In the genomic region with DNA sequence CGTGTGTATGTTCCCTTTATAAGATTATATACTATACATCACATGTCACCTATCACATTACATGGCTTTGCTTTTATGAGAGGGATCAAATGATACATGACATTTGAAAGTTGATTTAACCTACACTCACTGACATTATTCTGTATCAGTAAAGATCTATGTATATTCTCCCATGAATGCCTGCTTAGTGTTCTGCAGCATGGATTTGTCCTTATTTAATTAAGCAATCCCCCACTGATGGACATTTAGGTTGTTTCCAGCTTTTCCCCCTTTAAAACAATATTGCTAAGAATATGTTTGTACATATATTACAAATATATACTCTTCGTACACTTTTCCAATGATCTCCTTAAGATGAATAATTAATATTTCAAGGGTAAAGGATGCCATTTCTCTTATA, we compare ENCODE assay signal across 26 cellular contexts.
"Had no signal": no experiment of that assay in that cellular context is flagged by ENCODE, and none has a peak within 500 bp of the region (broad histone marks: within the 10 kb centered on the region; RNA-seq: fewer than 3 reads in every experiment).

No MANE protein-coding gene starts in this region.

- H3K36me3 Mint-ChIP-seq: activated naive CD8-positive, alpha-beta T cell had no signal

- H3K36me3 ChIP-seq: breast epithelium, MG63, Peyer's patch, SJSA1 had no signal

- DNase-seq: activated CD4-positive, alpha-beta T cell treated with anti-CD3 and anti-CD28 coated beads for 48 hours; activated CD4-positive, alpha-beta T cell treated with anti-CD3 and anti-CD28 coated beads, Interleukin-2, amount 50 U/mL, for 4 hours; activated CD4-positive, CD25-positive, alpha-beta regulatory T cell treated with anti-CD3 and anti-CD28 coated beads, Interleukin-2, amount 50 U/mL, for 72 hours; activated CD8-positive, alpha-beta T cell treated with anti-CD3 and anti-CD28 coated beads, Interleukin-2, amount 10 ng/mL, durations not matched to agents 7 days and 5 days; activated effector memory CD4-positive, alpha-beta T cell treated with Interleukin-2 at 50 U/mL for 16 hours; activated naive CD4-positive, alpha-beta T cell treated with Interleukin-2 at 50 U/mL for 16 hours; activated T-cell treated with anti-CD3 and anti-CD28 coated beads, Interleukin-2, amount 50 U/mL, for 24 hours; amygdala; caudate nucleus; MG63; MV-4-11; NCI-H1092 treated with DMSO at 0.1 percent for 48 hours; NCI-H1417 treated with DMSO at 0.1 percent for 48 hours; NCI-H1694; NCI-H2029; NCI-H2107; NCI-H2171 treated with DMSO at 0.1 percent for 48 hours; NCI-H510A; Peyer's patch; SHP77 had no signal

- H3K9me3 Mint-ChIP-seq: activated T-cell treated with anti-CD3 and anti-CD28 coated beads, Interleukin-2, amount 50 U/mL, for 24 hours; activated T-helper 1 cell treated with anti-CD3 and anti-CD28 coated beads, Interleukin-12 subunit alpha, Interleukin-12 subunit beta, Interleukin-2, Interleukin-4 antibody, amounts not matched to agents 30 ng/mL and 10 ng/mL and 1 ng/mL, durations not matched to agents 14 hours and 24 hours and 36 hours; T-helper 1 cell treated with Interleukin-12 subunit alpha and Interleukin-12 subunit beta and Interleukin-4 antibody, amounts not matched to agents 30 μg/mL and 1 μg/mL, for 36 hours had no signal

- FAIRE-seq: astrocyte had no signal

- H3K9me3 ChIP-seq: breast epithelium, MG63, Peyer's patch had no signal

- H3K4me1 ChIP-seq: breast epithelium had no signal

- ATAC-seq: activated CD8-positive, alpha-beta T cell treated with anti-CD3 and anti-CD28 coated beads, Interleukin-2, amount 10 ng/mL, durations not matched to agents 7 days and 5 days had no signal

- H3K27ac Mint-ChIP-seq: activated CD8-positive, alpha-beta T cell treated with anti-CD3 and anti-CD28 coated beads, Interleukin-2, amount 10 ng/mL, durations not matched to agents 7 days and 5 days; activated naive CD8-positive, alpha-beta T cell; activated T-cell treated with anti-CD3 and anti-CD28 coated beads, Interleukin-2, amount 50 U/mL, for 24 hours; activated T-helper 1 cell treated with anti-CD3 and anti-CD28 coated beads, Interleukin-12 subunit alpha, Interleukin-12 subunit beta, Interleukin-2, Interleukin-4 antibody, amounts not matched to agents 30 ng/mL and 10 ng/mL and 1 ng/mL, durations not matched to agents 14 hours and 24 hours and 36 hours; T-helper 1 cell treated with Interleukin-12 subunit alpha and Interleukin-12 subunit beta and Interleukin-4 antibody, amounts not matched to agents 30 μg/mL and 1 μg/mL, for 36 hours had no signal

- H3K4me3 Mint-ChIP-seq: activated CD8-positive, alpha-beta T cell treated with anti-CD3 and anti-CD28 coated beads, Interleukin-2, amount 10 ng/mL, durations not matched to agents 7 days and 5 days; activated naive CD8-positive, alpha-beta T cell; activated T-cell treated with anti-CD3 and anti-CD28 coated beads, Interleukin-2, amount 50 U/mL, for 24 hours; activated T-helper 1 cell treated with anti-CD3 and anti-CD28 coated beads, Interleukin-12 subunit alpha, Interleukin-12 subunit beta, Interleukin-2, Interleukin-4 antibody, amounts not matched to agents 30 ng/mL and 10 ng/mL and 1 ng/mL, durations not matched to agents 14 hours and 24 hours and 36 hours; T-helper 1 cell treated with Interleukin-12 subunit alpha and Interleukin-12 subunit beta and Interleukin-4 antibody, amounts not matched to agents 30 μg/mL and 1 μg/mL, for 36 hours had no signal

- H3K27ac ChIP-seq: breast epithelium, Peyer's patch, SJSA1 had no signal

- H3K4me3 ChIP-seq: Peyer's patch, SJSA1 had no signal
